ENCODE assay signal across 15 cellular contexts in the genomic region with DNA sequence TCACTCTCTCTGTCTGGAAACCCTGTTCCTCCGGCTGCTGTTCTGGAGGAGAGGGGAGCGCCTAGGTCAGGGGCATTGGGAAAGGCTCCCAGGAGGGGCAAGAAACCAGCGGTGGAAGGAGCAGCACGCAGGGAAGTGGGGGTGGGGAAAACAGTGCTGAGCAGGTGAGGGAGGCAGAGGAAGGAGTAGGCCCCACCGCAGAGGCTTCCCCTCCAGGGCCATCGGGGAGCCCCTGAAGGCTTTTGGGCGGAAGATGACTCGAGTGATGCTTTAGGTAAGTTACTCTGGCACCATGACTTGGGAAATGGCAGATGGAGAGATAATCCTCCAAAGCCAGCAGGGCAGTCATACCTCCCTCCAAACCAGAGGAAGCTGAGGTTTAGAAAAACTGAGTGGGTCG.
DNase-seq lines count a peak whose midpoint lies in the region; ATAC-seq and TF ChIP-seq lines count a peak whose summit lies in the region.
"Had no signal": no experiment of that assay in that cellular context is flagged by ENCODE, and none has a peak within 500 bp of the region (broad histone marks: within the 10 kb centered on the region; RNA-seq: fewer than 3 reads in every experiment).

No MANE protein-coding gene starts in this region.

- H4K20me1 ChIP-seq in DND-41 (ENCODE audit: insufficient read depth, low read length): no peaks in the 10 kb centered on the region
- H4K20me1 ChIP-seq in Loucy (ENCODE audit: insufficient read depth, low read length, poor library complexity, severe bottlenecking): no peaks in the 10 kb centered on the region

- no peaks in the 10 kb centered on the region for H3K9me2 ChIP-seq in Loucy (replicated peaks; ENCODE audit: low read depth, low read length)

- H3K79me2 ChIP-seq in DND-41 (ENCODE audit: insufficient read depth, low read length): no peaks in the 10 kb centered on the region
- H3K79me2 ChIP-seq in Loucy (ENCODE audit: insufficient read depth, low read length): no peaks in the 10 kb centered on the region

- TF ChIP-seq CTCF in DND-41 (IDR thresholded peaks at IDR 0.05; ENCODE audit: borderline replicate concordance, extremely low read depth, low read length, poor library complexity, severe bottlenecking) (no peak), Loucy (conservative IDR thresholded peaks at IDR 0.05; ENCODE audit: low read length) (no peak), dorsolateral prefrontal cortex (IDR thresholded peaks at IDR 0.05 in 54 of 56, conservative IDR thresholded peaks at IDR 0.05 in 2 of 56; ENCODE audit: low read depth in 1 of 56, partially characterized antibody in 56 of 56) (no peak)

- H3K9ac ChIP-seq in DND-41 (ENCODE audit: low read depth, low read length) (no peak overlapping the region), Loucy (ENCODE audit: low read depth, low read length, poor library complexity, severe bottlenecking) (peak overlapping the region; percentile 65), skeletal muscle tissue (ENCODE audit: low read depth in 1 of 3, low read length in 3 of 3) (no peak overlapping the region)
- H3K9ac ChIP-seq: KMS-11 had no signal

- H3K4me1 ChIP-seq in DND-41 (ENCODE audit: insufficient read depth, low read length) (peaks cover 63% of the 10 kb centered on the region), Loucy (ENCODE audit: insufficient read depth, low read length, poor library complexity, severe bottlenecking) (peaks cover 71% of the 10 kb centered on the region), skeletal muscle tissue (ENCODE audit: control insufficient read depth in 3 of 3, insufficient read depth in 3 of 3, low read length in 3 of 3) (peaks cover 81 to 94% (median 87%) of the 10 kb centered on the region in 3 donors)

- DNase-seq in DND-41: peak; percentile 42
- no peak for DNase-seq in dorsolateral prefrontal cortex
- no peak for DNase-seq in HuH-7.5 (ENCODE audit: low spot score)
- no peak for DNase-seq in kidney glomerular epithelial cell (lab: John Stamatoyannopoulos, UW)
- no peak for DNase-seq in hepatic stellate cell (ENCODE audit: low spot score)
- DNase-seq: NCI-H1694, NCI-H774 had no signal

- H2AFZ ChIP-seq in DND-41 (ENCODE audit: low read depth, low read length): no peak overlapping the region
- peak overlapping the region; percentile 6; the same call in 1 of the 2 replicates for H2AFZ ChIP-seq in Loucy (ENCODE audit: low read length)

- H3K36me3 ChIP-seq in DND-41 (ENCODE audit: insufficient read depth, low read length): no peaks in the 10 kb centered on the region
- H3K36me3 ChIP-seq in Loucy (ENCODE audit: insufficient read depth, low read length): no peaks in the 10 kb centered on the region
- H3K36me3 ChIP-seq in skeletal muscle tissue (ENCODE audit: control insufficient read depth in 3 of 3, insufficient read depth in 3 of 3, low read length in 3 of 3): peaks cover 3 to 10% (median 6%) of the 10 kb centered on the region in 3 donors
- H3K36me3 ChIP-seq: right atrium auricular region had no signal

- H3K4me3 ChIP-seq in DND-41 (ENCODE audit: low read depth in 1 of 2, low read length in 2 of 2) (no peak overlapping the region), Loucy (ENCODE audit: low read length, poor library complexity, severe bottlenecking) (peak overlapping the region; percentile 46), dorsolateral prefrontal cortex (no peak overlapping the region), skeletal muscle tissue (ENCODE audit: low read length in 3 of 3) (no peak overlapping the region)
- H3K4me3 ChIP-seq: right atrium auricular region, SJSA1, testis had no signal

- H3K4me2 ChIP-seq in DND-41 (ENCODE audit: insufficient read depth, low read length) (no peak overlapping the region), Loucy (ENCODE audit: low read depth, low read length, poor library complexity, severe bottlenecking) (peak overlapping the region; percentile 70)
- H3K4me2 ChIP-seq: KMS-11 had no signal

- no peak for ATAC-seq in DND-41 (ENCODE audit: insufficient read depth, low read depth)
- ATAC-seq in HG03521 (IDR thresholded peaks at IDR 0.05; ENCODE audit: unreplicated experiment): no peak

- H3K27ac ChIP-seq in DND-41 (ENCODE audit: low read length): peak overlapping the region; percentile 87
- peak overlapping the region in 54 of 59 donors; percentile 0 to 99 (median 95) for H3K27ac ChIP-seq in dorsolateral prefrontal cortex
- H3K27ac ChIP-seq in skeletal muscle tissue (ENCODE audit: low read depth, low read length): peak overlapping the region; percentile 55
- H3K27ac ChIP-seq: KMS-11, SJSA1, testis, VCaP had no signal

- intact Hi-C loops in dorsolateral prefrontal cortex (cut with DNase I): loop anchor here in 1 of 2 donors (10.0 kb wide), 1 partner anchor 78 kb away; no protein-coding TSS in a partner anchor

- H3K9me3 ChIP-seq in DND-41 (ENCODE audit: insufficient read depth, low read length, severe bottlenecking) (no peaks in the 10 kb centered on the region), Loucy (ENCODE audit: insufficient read depth, low read depth, low read length) (no peaks in the 10 kb centered on the region), skeletal muscle tissue (ENCODE audit: control insufficient read depth in 3 of 3, low read length in 3 of 3) (no peaks in the 10 kb centered on the region)
- H3K9me3 ChIP-seq: right atrium auricular region, SJSA1, testis had no signal

- 0 out of 2 replicates have a peak, but pooled peaks cover 13% of the 10 kb centered on the region for H3F3A ChIP-seq in Loucy (ENCODE audit: low read depth)

- H3K27me3 ChIP-seq in DND-41 (ENCODE audit: insufficient read depth, low read length, poor library complexity) (no peaks in the 10 kb centered on the region), Loucy (ENCODE audit: insufficient read depth, low read length, poor library complexity, severe bottlenecking) (no peaks in the 10 kb centered on the region), dorsolateral prefrontal cortex (no peaks in the 10 kb centered on the region), skeletal muscle tissue (ENCODE audit: control insufficient read depth in 3 of 3, insufficient read depth in 3 of 3, low read length in 3 of 3) (no peaks in the 10 kb centered on the region)
- H3K27me3 ChIP-seq: right atrium auricular region, SJSA1, testis had no signal
